In genomic region chr17:82105882-82106696, GRCh38 we compare ENCODE assay signal across 1 cellular context.
TF ChIP-seq lines count a peak whose summit lies in the region.

No MANE protein-coding gene starts in this region.

TF ChIP-seq in HepG2, 621 proteins besides CTCF, POLR2A, EP300 and RAD21 (continued from another document and continues in another):
- TF ChIP-seq ARID4A (CRISPR knock-in tag; IDR thresholded peaks at IDR 0.05; ENCODE audit: borderline replicate concordance) = peak; percentile 86
- no peak for TF ChIP-seq SRF (IDR thresholded peaks at IDR 0.05; ENCODE audit: low read depth, low read length)
- no peak; the same call in 1 of the 2 replicates for TF ChIP-seq ZMYM3 (CRISPR knock-in tag; IDR thresholded peaks at IDR 0.05)
- TF ChIP-seq ZNF207 (IDR thresholded peaks at IDR 0.05; ENCODE audit: borderline replicate concordance) = no peak
- peak; percentile 6 for TF ChIP-seq SNAPC5 (CRISPR knock-in tag; IDR thresholded peaks at IDR 0.05; ENCODE audit: borderline replicate concordance)
- peak; percentile 72; the same call in 1 of the 2 replicates for TF ChIP-seq HMG20B (CRISPR knock-in tag; conservative IDR thresholded peaks at IDR 0.05)
- no peak for TF ChIP-seq FOXK2 (IDR thresholded peaks at IDR 0.05)
- TF ChIP-seq ZNF639 (CRISPR knock-in tag; conservative IDR thresholded peaks at IDR 0.05) = 0 out of 2 replicates have a peak, but pooled peaks have one; percentile 42
- peak; percentile 52; the same call in 1 of the 2 replicates for TF ChIP-seq ZNF512 (CRISPR knock-in tag; IDR thresholded peaks at IDR 0.05)
- TF ChIP-seq PTBP1 (IDR thresholded peaks at IDR 0.05; ENCODE audit: low read depth, low read length, poor library complexity, severe bottlenecking) = peak; percentile 19
- TF ChIP-seq JUN (CRISPR knock-in tag; IDR thresholded peaks at IDR 0.05) = no peak
- no peak; the same call in 1 of the 2 replicates for TF ChIP-seq ZNF674 (CRISPR knock-in tag; IDR thresholded peaks at IDR 0.05; ENCODE audit: low read depth)
- no peak; the same call in 1 of the 2 replicates for TF ChIP-seq ZNF224 (CRISPR knock-in tag; IDR thresholded peaks at IDR 0.05)
- no peak for TF ChIP-seq NR2F1 (CRISPR knock-in tag; IDR thresholded peaks at IDR 0.05)
- peak; percentile 59; the same call in 1 of the 2 replicates for TF ChIP-seq ZBTB26 (CRISPR knock-in tag; IDR thresholded peaks at IDR 0.05; ENCODE audit: borderline replicate concordance)
- TF ChIP-seq ZNF275 (CRISPR knock-in tag; IDR thresholded peaks at IDR 0.05; ENCODE audit: borderline replicate concordance) = peak; percentile 92; the same call in 1 of the 2 replicates
- TF ChIP-seq SALL2 (CRISPR knock-in tag; IDR thresholded peaks at IDR 0.05) = peak; percentile 96
- TF ChIP-seq PCBP1 (IDR thresholded peaks at IDR 0.05; ENCODE audit: borderline replicate concordance, low read depth, low read length) = no peak
- TF ChIP-seq HNF1A (IDR thresholded peaks at IDR 0.05; ENCODE audit: low read depth) = no peak
- TF ChIP-seq HNF1A (CRISPR knock-in tag; IDR thresholded peaks at IDR 0.05; ENCODE audit: borderline replicate concordance) = peak; percentile 28; the same call in 1 of the 2 replicates
- peak; percentile 89 for TF ChIP-seq GATAD2A (CRISPR knock-in tag; IDR thresholded peaks at IDR 0.05)
- TF ChIP-seq SIN3A (IDR thresholded peaks at IDR 0.05; ENCODE audit: borderline replicate concordance, low read depth, low read length) = 0 out of 2 replicates have a peak, but pooled peaks have one; percentile 64
- TF ChIP-seq FOXM1 (CRISPR knock-in tag; IDR thresholded peaks at IDR 0.05) = no peak
- no peak for TF ChIP-seq ZNF20 (CRISPR knock-in tag; IDR thresholded peaks at IDR 0.05)
- peak; percentile 75 for TF ChIP-seq PHF5A (CRISPR knock-in tag; IDR thresholded peaks at IDR 0.05; ENCODE audit: low read depth, unreplicated experiment)
- no peak; the same call in 1 of the 2 replicates for TF ChIP-seq TIGD3 (CRISPR knock-in tag; IDR thresholded peaks at IDR 0.05; ENCODE audit: borderline replicate concordance)
- TF ChIP-seq SAFB2 (CRISPR knock-in tag; IDR thresholded peaks at IDR 0.05; ENCODE audit: borderline replicate concordance, low read depth) = no peak; the same call in none of the 2 replicates
- TF ChIP-seq ETV6 (CRISPR knock-in tag; conservative IDR thresholded peaks at IDR 0.05) = peak; percentile 61; the same call in 1 of the 2 replicates
- no peak for TF ChIP-seq SUZ12 (IDR thresholded peaks at IDR 0.05; ENCODE audit: low read depth, low read length)
- peak; percentile 68 for TF ChIP-seq HNRNPH1 (optimal IDR thresholded peaks at IDR 0.05; ENCODE audit: low read depth, low read length)
- 0 out of 2 replicates have a peak, but pooled peaks have one; percentile 47 for TF ChIP-seq KMT2A (CRISPR knock-in tag; IDR thresholded peaks at IDR 0.05)
- no peak for TF ChIP-seq TCF7 (IDR thresholded peaks at IDR 0.05; ENCODE audit: low read depth)
- peak; percentile 95 for TF ChIP-seq MEIS2 (CRISPR knock-in tag; IDR thresholded peaks at IDR 0.05)
- TF ChIP-seq HOMEZ (CRISPR knock-in tag; IDR thresholded peaks at IDR 0.05; ENCODE audit: low read depth) = no peak; the same call in 1 of the 2 replicates
- peak; percentile 61; the same call in 1 of the 2 replicates for TF ChIP-seq ZNF350 (CRISPR knock-in tag; IDR thresholded peaks at IDR 0.05; ENCODE audit: borderline replicate concordance, low read depth)
- TF ChIP-seq ZNF709 (CRISPR knock-in tag; IDR thresholded peaks at IDR 0.05) = peak; percentile 62
- TF ChIP-seq ATAD3A (CRISPR knock-in tag; IDR thresholded peaks at IDR 0.05) = no peak; the same call in 1 of the 2 replicates
- peak; percentile 61 for TF ChIP-seq MEF2D (CRISPR knock-in tag; IDR thresholded peaks at IDR 0.05)
